Comparison of ENCODE assay signal across 5 cellular contexts in genomic region chr7:38129579-38129978, GRCh38.
"Had no signal": no experiment of that assay in that cellular context is flagged by ENCODE, and none has a peak within 500 bp of the region (broad histone marks: within the 10 kb centered on the region; RNA-seq: fewer than 3 reads in every experiment).

No MANE protein-coding gene starts in this region.

- H3K27ac Mint-ChIP-seq: H9 had no signal

- H3K4me3 ChIP-seq: GM23248 had no signal

- H3K27ac ChIP-seq: GM23248 had no signal

- H2AFZ ChIP-seq: GM23248 had no signal

- H3K4me3 Mint-ChIP-seq: H9 had no signal

- H3K9me3 Mint-ChIP-seq: H9 had no signal

- DNase-seq: GM23248, H9, HCEC 1CT, IMR-90, KBM-7 had no signal
